In the genomic region with DNA sequence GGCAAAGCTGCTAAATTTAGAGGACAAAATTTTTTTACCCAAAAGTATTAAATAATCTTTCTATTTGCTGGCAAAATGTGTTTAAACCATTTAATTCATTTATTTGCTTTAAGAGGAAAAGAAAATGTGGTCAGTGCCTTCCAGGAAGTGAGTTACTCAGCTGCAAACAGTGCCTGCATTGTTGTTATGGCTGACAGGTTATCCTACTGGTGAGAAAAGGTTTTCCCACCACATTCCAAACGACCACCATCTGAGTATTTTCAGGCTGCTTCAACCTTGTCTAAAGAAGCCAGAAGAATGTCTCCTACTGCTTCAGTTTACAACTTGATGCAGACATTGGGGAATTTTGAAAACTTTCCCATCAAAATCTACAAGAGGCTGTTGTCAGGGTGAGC, we compare ENCODE assay signal across 19 cellular contexts.
A peak's percentile ranks its signal among the peaks of the same experiment; 100 is the strongest.
DNase-seq lines count a peak whose midpoint lies in the region; ATAC-seq, FAIRE-seq and TF ChIP-seq lines count a peak whose summit lies in the region.
"Had no signal": no experiment of that assay in that cellular context is flagged by ENCODE, and none has a peak within 500 bp of the region (broad histone marks: within the 10 kb centered on the region; RNA-seq: fewer than 3 reads in every experiment).

No MANE protein-coding gene starts in this region.

- H4K20me1 ChIP-seq in IMR-90 (ENCODE audit: insufficient read depth, low read length): no peaks in the 10 kb centered on the region

- no peak overlapping the region for H3K4ac ChIP-seq in IMR-90 (ENCODE audit: low read depth, low read length)

- in situ Hi-C loops in IMR-90 (cut with MboI; ENCODE audit: low sequenced_read_pairs): no loop called here

- H3K4me3 ChIP-seq in IMR-90 (ENCODE audit: insufficient read depth, low read depth, low read length) (no peak overlapping the region), bronchial epithelial cell (ENCODE audit: low read depth, low read length) (no peak overlapping the region)
- H3K4me3 ChIP-seq: adrenal gland, gastroesophageal sphincter, right atrium auricular region, tibial nerve had no signal

- intact Hi-C loops in IMR-90 (cut with micrococcal nuclease) (no loop called here), head of caudate nucleus (cut with DNase I) (no loop called here)

- no peak overlapping the region for H3K27ac ChIP-seq in IMR-90 (ENCODE audit: insufficient read depth, low read length)
- H3K27ac ChIP-seq: adrenal gland, gastroesophageal sphincter, right atrium auricular region, tibial nerve had no signal

- no peaks in the 10 kb centered on the region for H3K9me1 ChIP-seq in IMR-90 (ENCODE audit: insufficient read depth, low read length)

- no peak overlapping the region for H4K91ac ChIP-seq in IMR-90 (ENCODE audit: insufficient read depth, low read depth, low read length)

- TF ChIP-seq POLR2A in IMR-90 (IDR thresholded peaks at IDR 0.05; ENCODE audit: low read depth, low read length): no peak

- no peak overlapping the region for H3K23ac ChIP-seq in IMR-90 (ENCODE audit: low read depth, low read length)

- H3K18ac ChIP-seq in IMR-90 (ENCODE audit: low read depth, low read length): no peak overlapping the region

- dilution Hi-C loops in IMR-90 (cut with HindIII; ENCODE audit: low sequenced_read_pairs, unreplicated experiment): no loop called here

- H3K36me3 ChIP-seq in IMR-90 (ENCODE audit: control insufficient read depth, insufficient read depth, low read length) (no peaks in the 10 kb centered on the region), bronchial epithelial cell (ENCODE audit: control insufficient read depth, insufficient read depth, low read length) (no peaks in the 10 kb centered on the region)
- H3K36me3 ChIP-seq: adrenal gland, gastroesophageal sphincter, right atrium auricular region, tibial nerve had no signal

- TF ChIP-seq CTCF in IMR-90 (conservative IDR thresholded peaks at IDR 0.05; ENCODE audit: low read depth, low read length) (no peak), bronchial epithelial cell (IDR thresholded peaks at IDR 0.05; ENCODE audit: insufficient read depth, low read length, severe bottlenecking) (no peak)

- POLR2A ChIA-PET in IMR-90 (lab: Charles Lee; ENCODE audit: unreplicated experiment): no interaction called here

- no peaks in the 10 kb centered on the region for H3K4me1 ChIP-seq in IMR-90 (ENCODE audit: control insufficient read depth, insufficient read depth, low read length)
- H3K4me1 ChIP-seq: adrenal gland, gastroesophageal sphincter, right atrium auricular region, tibial nerve had no signal

- H3K56ac ChIP-seq in IMR-90 (ENCODE audit: extremely low read depth, insufficient read depth, low read length): no peak overlapping the region

- H3K4me3 Mint-ChIP-seq in activated naive CD8-positive, alpha-beta T cell treated with anti-CD3 and anti-CD28 coated beads for 36 hours: no peak overlapping the region
- H3K4me3 Mint-ChIP-seq: activated T-cell treated with anti-CD3 and anti-CD28 coated beads, Interleukin-2, amount 50 U/mL, for 24 hours; T-helper 1 cell treated with Interleukin-12 subunit alpha and Interleukin-12 subunit beta and Interleukin-4 antibody, amounts not matched to agents 30 μg/mL and 1 μg/mL, for 36 hours had no signal

- H3K27ac Mint-ChIP-seq in activated naive CD8-positive, alpha-beta T cell treated with anti-CD3 and anti-CD28 coated beads for 36 hours: no peak overlapping the region
- H3K27ac Mint-ChIP-seq: activated T-cell treated with anti-CD3 and anti-CD28 coated beads, Interleukin-2, amount 50 U/mL, for 24 hours; T-helper 1 cell treated with Interleukin-12 subunit alpha and Interleukin-12 subunit beta and Interleukin-4 antibody, amounts not matched to agents 30 μg/mL and 1 μg/mL, for 36 hours had no signal

- H3K14ac ChIP-seq in IMR-90 (replicated peaks; ENCODE audit: low read depth, low read length): no peak overlapping the region

- no peaks in the 10 kb centered on the region for H3K9me3 Mint-ChIP-seq in activated naive CD8-positive, alpha-beta T cell treated with anti-CD3 and anti-CD28 coated beads for 36 hours
- H3K9me3 Mint-ChIP-seq: activated T-cell treated with anti-CD3 and anti-CD28 coated beads, Interleukin-2, amount 50 U/mL, for 24 hours; T-helper 1 cell treated with Interleukin-12 subunit alpha and Interleukin-12 subunit beta and Interleukin-4 antibody, amounts not matched to agents 30 μg/mL and 1 μg/mL, for 36 hours had no signal

- H3K27me3 Mint-ChIP-seq in activated naive CD8-positive, alpha-beta T cell treated with anti-CD3 and anti-CD28 coated beads for 36 hours: peaks cover 7% of the 10 kb centered on the region
- H3K27me3 Mint-ChIP-seq: activated T-cell treated with anti-CD3 and anti-CD28 coated beads, Interleukin-2, amount 50 U/mL, for 24 hours had no signal

- no peak for ATAC-seq in IMR-90 (ENCODE audit: low read depth)
- ATAC-seq in HG03432 (IDR thresholded peaks at IDR 0.05; ENCODE audit: unreplicated experiment): no peak
- ATAC-seq: gastroesophageal sphincter had no signal

- H3K9ac ChIP-seq in IMR-90 (ENCODE audit: low read depth, low read length): no peak overlapping the region

- no peak for FAIRE-seq in bronchial epithelial cell (lab: Jason Lieb, UNC)

- TF ChIP-seq RAD21 in IMR-90 (IDR thresholded peaks at IDR 0.05; ENCODE audit: low read length): no peak

- H3K36me3 Mint-ChIP-seq in activated naive CD8-positive, alpha-beta T cell treated with anti-CD3 and anti-CD28 coated beads for 36 hours: no peaks in the 10 kb centered on the region

- H3K4me1 Mint-ChIP-seq in activated naive CD8-positive, alpha-beta T cell treated with anti-CD3 and anti-CD28 coated beads for 36 hours: no peaks in the 10 kb centered on the region

- no TSS peak for BruUV-seq in IMR-90 (replicated peaks; lab: Mats Ljungman, UMichigan)

- H3K4me2 ChIP-seq in IMR-90 (ENCODE audit: low read depth, low read length): no peak overlapping the region

- H2BK120ac ChIP-seq in IMR-90 (ENCODE audit: low read depth, low read length): no peak overlapping the region

- no CpG with 5 or more reads among the region's 1 CpG for WGBS in IMR-90 (ENCODE audit: extremely low coverage in 2 of 2, insufficient read length in 1 of 2), 2 experiments

- no peak overlapping the region for H2AK5ac ChIP-seq in IMR-90 (ENCODE audit: low read depth, low read length)

- no peak overlapping the region for H2BK20ac ChIP-seq in IMR-90 (ENCODE audit: low read depth, low read length)

- no peak overlapping the region for H2AK9ac ChIP-seq in IMR-90 (replicated peaks; ENCODE audit: low read depth, low read length, poor library complexity)

- no peak overlapping the region for H4K5ac ChIP-seq in IMR-90 (ENCODE audit: low read depth, low read length)

- H4K8ac ChIP-seq in IMR-90 (ENCODE audit: low read depth in 2 of 2, low read length in 2 of 2): no peak overlapping the region

- H2AFZ ChIP-seq in IMR-90 (replicated peaks; ENCODE audit: low read length, poor library complexity): no peak overlapping the region

- CTCF ChIA-PET in IMR-90 (lab: Yijun Ruan, JAX): no interaction called here

- peak; percentile 1 for DNase-seq in EH (ENCODE audit: low read depth)
- DNase-seq in IMR-90: peak; percentile 0
- DNase-seq in bronchial epithelial cell (ENCODE audit: low read depth): peak; percentile 52
- DNase-seq in left kidney (ENCODE audit: low read depth, low spot score): peak; percentile 7
- no peak for DNase-seq in head of caudate nucleus
- no peak for DNase-seq in NCI-H345 treated with DMSO at 0.1 percent for 48 hours (lab: John Stamatoyannopoulos, UW; ENCODE audit: unreplicated experiment)
- DNase-seq in activated naive CD8-positive, alpha-beta T cell treated with anti-CD3 and anti-CD28 coated beads for 36 hours: no peak
- DNase-seq: activated CD4-positive, alpha-beta T cell treated with anti-CD3 and anti-CD28 coated beads for 4 hours; activated T-cell treated with anti-CD3 and anti-CD28 coated beads, Interleukin-2, amount 50 U/mL, for 24 hours; adrenal gland; DND-41; NCI-H187; NCI-H524; stimulated activated CD4-positive, alpha-beta T cell treated with anti-CD3 and anti-CD28 coated beads, Interleukin-2, amount 100 ng/mL, for 48 hours had no signal

- H3K79me1 ChIP-seq in IMR-90 (ENCODE audit: low read depth in 1 of 2, low read length in 2 of 2): no peaks in the 10 kb centered on the region

- H3K9me3 ChIP-seq in IMR-90 (ENCODE audit: control insufficient read depth, insufficient read depth, low read length): no peaks in the 10 kb centered on the region
- H3K9me3 ChIP-seq: adrenal gland, gastroesophageal sphincter, right atrium auricular region, tibial nerve had no signal

- H3K27me3 ChIP-seq in IMR-90 (ENCODE audit: control insufficient read depth, insufficient read depth, low read length) (no peaks in the 10 kb centered on the region), bronchial epithelial cell (ENCODE audit: control insufficient read depth, insufficient read depth, low read length) (no peaks in the 10 kb centered on the region)
- H3K27me3 ChIP-seq: adrenal gland, right atrium auricular region, tibial nerve had no signal

- no peak overlapping the region for H2BK15ac ChIP-seq in IMR-90 (ENCODE audit: low read depth, low read length)

- no peak overlapping the region for H2BK5ac ChIP-seq in IMR-90 (ENCODE audit: low read depth, low read length, poor library complexity, severe bottlenecking)

TF ChIP-seq in IMR-90, 13 proteins besides CTCF, POLR2A, EP300 and RAD21:
- TF ChIP-seq CHD1 (IDR thresholded peaks at IDR 0.05; ENCODE audit: low read depth, low read length) (no peak), SMC3 (IDR thresholded peaks at IDR 0.05; ENCODE audit: low read depth, low read length) (no peak), RFX5 (IDR thresholded peaks at IDR 0.05; ENCODE audit: low read depth, low read length) (no peak), MAFK (IDR thresholded peaks at IDR 0.05; ENCODE audit: low read depth, low read length) (no peak), RCOR1 (IDR thresholded peaks at IDR 0.05; ENCODE audit: insufficient replicate concordance, low read length) (no peak), BHLHE40 (IDR thresholded peaks at IDR 0.05; ENCODE audit: low read depth, low read length) (no peak)

Comparison
In these comparisons a context has a peak if more than half of its experiments do, and no peak if none do; other contexts are left out.
1. DNase-seq: peak in EH (single experiment), IMR-90 (single experiment), bronchial epithelial cell (single experiment) and left kidney (single experiment); none in head of caudate nucleus (0 of 42), NCI-H345 treated with DMSO at 0.1 percent for 48 hours (single experiment) and activated naive CD8-positive, alpha-beta T cell treated with anti-CD3 and anti-CD28 coated beads for 36 hours (single experiment).